Comparison of ENCODE assay signal across 17 cellular contexts in the genomic region with DNA sequence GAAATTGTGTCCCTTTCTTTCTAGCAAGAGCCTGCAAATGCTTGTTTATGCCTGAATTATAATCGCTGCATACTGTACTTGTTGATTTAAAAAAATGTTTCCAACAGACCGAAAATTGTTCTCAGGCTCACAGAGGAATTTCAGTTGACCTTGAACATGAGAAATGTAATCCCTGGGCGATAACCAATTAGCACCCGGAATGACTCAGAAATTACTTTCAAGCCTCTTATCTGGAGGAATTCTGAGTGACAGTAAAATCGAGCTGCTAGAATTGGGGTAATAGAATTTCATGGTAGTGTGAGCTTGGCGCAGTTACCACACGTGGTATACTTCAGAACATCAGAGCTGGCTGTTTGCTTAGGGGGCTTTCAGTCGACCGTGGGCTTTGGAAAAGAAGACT.
DNase-seq lines count a peak whose midpoint lies in the region; ATAC-seq and TF ChIP-seq lines count a peak whose summit lies in the region.
"Had no signal": no experiment of that assay in that cellular context is flagged by ENCODE, and none has a peak within 500 bp of the region (broad histone marks: within the 10 kb centered on the region; RNA-seq: fewer than 3 reads in every experiment).

No MANE protein-coding gene starts in this region.

- no TSS peak for BruUV-seq in A673 (replicated peaks; lab: Mats Ljungman, UMichigan)

- peaks cover 18% of the 10 kb centered on the region for H3K4me1 Mint-ChIP-seq in endodermal cell

- no peaks in the 10 kb centered on the region for H3K9me3 ChIP-seq in A673 (ENCODE audit: low read depth, low read length, poor library complexity, severe bottlenecking)
- H3K9me3 ChIP-seq in endodermal cell (ENCODE audit: control insufficient read depth, low read length): no peaks in the 10 kb centered on the region
- H3K9me3 ChIP-seq: HAP-1, SJSA1 had no signal

- H3K9ac ChIP-seq in endodermal cell (ENCODE audit: extremely low read depth, low read length, poor library complexity, severe bottlenecking): no peak overlapping the region

- POLR2A ChIA-PET in A673 (lab: Charles Lee; ENCODE audit: low non-redundant PET): no interaction called here

- peaks cover 4% of the 10 kb centered on the region for H3K36me3 ChIP-seq in A673 (ENCODE audit: insufficient read depth, low read length, poor library complexity, severe bottlenecking)
- no peaks in the 10 kb centered on the region for H3K36me3 ChIP-seq in endodermal cell (ENCODE audit: control insufficient read depth, insufficient read depth, low read length)
- H3K36me3 ChIP-seq: HAP-1, SJSA1 had no signal

- CTCF ChIA-PET in A673 (lab: Charles Lee): no interaction called here

- H3K27ac Mint-ChIP-seq in endodermal cell: no peak overlapping the region

- ATAC-seq in GM21786 (IDR thresholded peaks at IDR 0.05; ENCODE audit: unreplicated experiment): no peak

- WGBS in endodermal cell (ENCODE audit: insufficient coverage in 1 of 2, insufficient read length in 1 of 2), 2 experiments: 83 to 87% methylated on average over 9 of the region's 9 CpGs

- H3K27me3 ChIP-seq in A673 (replicated peaks; ENCODE audit: insufficient read depth, low read depth, low read length, poor library complexity) (no peaks in the 10 kb centered on the region), endodermal cell (ENCODE audit: control insufficient read depth, insufficient read depth, low read length, poor library complexity, severe bottlenecking) (no peaks in the 10 kb centered on the region), layer of hippocampus (ENCODE audit: control insufficient read depth, insufficient read depth, low read length) (no peaks in the 10 kb centered on the region)
- H3K27me3 ChIP-seq: SJSA1 had no signal

- H3K27ac ChIP-seq in A673 (ENCODE audit: low read depth, low read length, poor library complexity, severe bottlenecking): peak overlapping the region; percentile 54
- H3K27ac ChIP-seq in endodermal cell (ENCODE audit: low read depth, low read length): no peak overlapping the region
- H3K27ac ChIP-seq in layer of hippocampus (ENCODE audit: low read depth, low read length): peak overlapping the region; percentile 55
- H3K27ac ChIP-seq: SJSA1 had no signal

- H3K4me3 ChIP-seq in A673 (ENCODE audit: low read depth, low read length, poor library complexity, severe bottlenecking) (no peak overlapping the region), endodermal cell (ENCODE audit: low read length) (no peak overlapping the region)
- H3K4me3 ChIP-seq: HAP-1, SJSA1 had no signal

- H3K4me1 ChIP-seq in A673 (ENCODE audit: insufficient read depth, low read length, poor library complexity, severe bottlenecking): peaks cover 16% of the 10 kb centered on the region
- H3K4me1 ChIP-seq in endodermal cell (ENCODE audit: control insufficient read depth, insufficient read depth, low read length): peaks cover 4% of the 10 kb centered on the region
- H3K4me1 ChIP-seq: HAP-1, SJSA1 had no signal

- H3K4me3 Mint-ChIP-seq in endodermal cell: no peak overlapping the region

- peaks cover 2% of the 10 kb centered on the region for H3K27me3 Mint-ChIP-seq in endodermal cell (ENCODE audit: insufficient read depth)

- intact Hi-C loops in A673 (cut with micrococcal nuclease; ENCODE audit: unreplicated experiment): no loop called here

- H3K9me3 Mint-ChIP-seq in endodermal cell: no peaks in the 10 kb centered on the region

- TF ChIP-seq CTCF in A673 (conservative IDR thresholded peaks at IDR 0.05; ENCODE audit: low read depth, low read length) (no peak), endodermal cell (conservative IDR thresholded peaks at IDR 0.05) (no peak)

- DNase-seq in A673 (ENCODE audit: low spot score) (peak; percentile 76), HUDEP-2 (lab: John Stamatoyannopoulos, UW; ENCODE audit: unreplicated experiment in 76 of 76) (peak in 58 of 76 experiments; percentile 7 to 89 (median 59)), endodermal cell (peak; percentile 31), DMS153 treated with DMSO at 0.1 percent for 48 hours (lab: John Stamatoyannopoulos, UW; ENCODE audit: unreplicated experiment) (no peak), NCI-H526 treated with DMSO at 0.1 percent for 48 hours (lab: John Stamatoyannopoulos, UW) (no peak), NCI-H2029 (lab: John Stamatoyannopoulos, UW) (no peak)
- DNase-seq: AML-193, Calu3, DMS79 treated with DMSO at 0.1 percent for 48 hours, GF-D8, Kasumi-1, NCI-H510A, RPMI8226 had no signal

- no peaks in the 10 kb centered on the region for H3K36me3 Mint-ChIP-seq in endodermal cell (ENCODE audit: low read depth)

Comparison
In these comparisons a context has a peak if more than half of its experiments do, and no peak if none do; other contexts are left out.
1. DNase-seq: peak in A673 (single experiment), HUDEP-2 (58 of 76) and endodermal cell (single experiment); none in DMS153 treated with DMSO at 0.1 percent for 48 hours (single experiment), NCI-H526 treated with DMSO at 0.1 percent for 48 hours (single experiment) and NCI-H2029 (single experiment).